In the genomic region with DNA sequence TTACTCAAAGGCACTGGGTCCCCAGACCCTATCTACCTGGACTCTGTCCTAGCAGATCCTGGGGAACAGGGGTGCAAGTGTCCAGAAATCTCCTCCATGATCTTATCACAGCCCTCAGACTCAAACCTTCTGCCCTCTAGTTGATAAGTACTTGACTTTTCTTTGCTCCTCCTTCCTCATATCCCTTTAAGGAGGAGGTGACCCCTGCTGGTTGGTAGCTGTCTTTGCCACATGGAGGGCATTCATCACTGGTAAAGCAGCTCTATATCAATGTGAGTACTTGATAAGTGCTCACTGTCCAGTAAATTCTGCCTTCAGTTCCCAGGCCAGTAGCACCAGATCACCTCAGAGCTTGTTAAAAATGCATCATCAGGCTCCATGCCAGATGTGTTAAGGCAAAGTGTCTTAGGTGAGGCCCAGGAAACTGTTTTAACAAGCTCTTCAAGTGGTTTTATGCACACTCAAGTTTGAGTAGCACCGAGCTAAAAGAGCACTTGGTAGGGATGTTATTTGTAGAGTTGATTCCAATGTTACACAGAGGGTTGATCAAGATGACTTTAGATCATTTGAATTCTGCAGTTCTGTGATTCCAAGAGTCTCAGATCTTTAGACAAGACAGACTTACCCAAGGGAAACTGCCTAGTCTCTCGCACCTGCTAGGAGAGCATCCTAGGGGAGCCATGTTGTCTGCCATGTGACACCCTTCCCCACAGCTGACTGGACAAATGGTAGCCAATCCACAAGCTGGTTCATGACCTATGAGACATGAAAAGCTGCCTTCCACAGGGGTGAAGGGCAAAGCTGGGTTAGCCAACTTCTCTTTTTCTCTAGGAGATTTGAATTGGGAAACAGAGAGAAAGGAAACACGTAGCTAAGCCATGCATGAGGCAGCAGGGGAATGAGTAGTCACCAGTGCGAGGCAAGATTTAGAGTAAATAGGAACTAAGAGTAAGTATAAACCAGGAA, we compare ENCODE assay signal across 9 cellular contexts. TPM values are rescaled to one million over a fixed set of nuclear protein-coding genes. Genes with fewer than 3 reads are reported as not detected.
DNase-seq lines count a peak whose midpoint lies in the region; ATAC-seq, FAIRE-seq and TF ChIP-seq lines count a peak whose summit lies in the region.
"Had no signal": no experiment of that assay in that cellular context is flagged by ENCODE, and none has a peak within 500 bp of the region (broad histone marks: within the 10 kb centered on the region; RNA-seq: fewer than 3 reads in every experiment).

No MANE protein-coding gene starts in this region.

- CTCF ChIA-PET in endothelial cell of umbilical vein (lab: Charles Lee) = interaction anchor here (0.7 to 4.5 kb wide), 31 partner anchors 9 to 1836 kb away, joined by 3 to 89 read pairs (median 5); a partner anchor contains a TSS

- DNase-seq in DMS53 (lab: John Stamatoyannopoulos, UW) = peak; percentile 92
- peak; percentile 49 for DNase-seq in HCEC 1CT
- peak; percentile 22 for DNase-seq in NCI-H2196 treated with DMSO at 0.1 percent for 48 hours (lab: John Stamatoyannopoulos, UW; ENCODE audit: unreplicated experiment)
- DNase-seq in endothelial cell of umbilical vein (ENCODE audit: low read depth, low spot score) = peak; percentile 73
- DNase-seq in myocyte (ENCODE audit: low read depth) = peak; percentile 69

- dilution Hi-C loops in endothelial cell of umbilical vein (cut with MboI; ENCODE audit: extremely low pct_ligation_motif_present, low sequenced_read_pairs) = no loop called here

- no peaks in the 10 kb centered on the region for H3K79me2 ChIP-seq in endothelial cell of umbilical vein (ENCODE audit: control insufficient read depth, insufficient read depth, low read length)

- H3K4me2 ChIP-seq in endothelial cell of umbilical vein (ENCODE audit: insufficient read depth, low read length) = no peak overlapping the region

- ATAC-seq in HG03039 (IDR thresholded peaks at IDR 0.05; ENCODE audit: unreplicated experiment) (no peak), GM19035 (IDR thresholded peaks at IDR 0.05; ENCODE audit: unreplicated experiment) (no peak)

- POLR2A ChIA-PET in endothelial cell of umbilical vein (lab: Charles Lee) = no interaction called here

- no peak for TF ChIP-seq POLR2A in endothelial cell of umbilical vein (IDR thresholded peaks at IDR 0.05; ENCODE audit: low read depth, low read length)

- H4K20me1 ChIP-seq in endothelial cell of umbilical vein (replicated peaks; ENCODE audit: control insufficient read depth, extremely low read depth, insufficient read depth, low read length) = no peaks in the 10 kb centered on the region

- intact Hi-C loops in endothelial cell of umbilical vein (cut with micrococcal nuclease) = loop anchor here (1.0 kb wide), 2 partner anchors 84 to 90 kb away; no protein-coding TSS in a partner anchor

- no peak overlapping the region for H3K9ac ChIP-seq in endothelial cell of umbilical vein (replicated peaks; ENCODE audit: extremely low read depth, insufficient read depth, low read length)

- H3K4me1 ChIP-seq in endothelial cell of umbilical vein (ENCODE audit: control insufficient read depth, extremely low read depth, insufficient read depth, low read length) = no peaks in the 10 kb centered on the region
- H3K4me1 ChIP-seq: suprapubic skin had no signal

- H3K27ac ChIP-seq in VCaP (no peak overlapping the region), endothelial cell of umbilical vein (ENCODE audit: insufficient read depth, low read depth, low read length) (no peak overlapping the region)
- H3K27ac ChIP-seq: suprapubic skin had no signal

- H2AFZ ChIP-seq in endothelial cell of umbilical vein (ENCODE audit: low read depth, low read length) = no peak overlapping the region

- H3K9me1 ChIP-seq in endothelial cell of umbilical vein (replicated peaks; ENCODE audit: control insufficient read depth, extremely low read depth, insufficient read depth, low read length) = no peaks in the 10 kb centered on the region

- FAIRE-seq in endothelial cell of umbilical vein (lab: Jason Lieb, UNC) = peak; percentile 77

- no peaks in the 10 kb centered on the region for H3K36me3 ChIP-seq in endothelial cell of umbilical vein (ENCODE audit: control insufficient read depth in 2 of 2, extremely low read depth in 1 of 2, insufficient read depth in 2 of 2, low read length in 2 of 2)
- H3K36me3 ChIP-seq: suprapubic skin had no signal

- H3K4me3 ChIP-seq in endothelial cell of umbilical vein (replicated peaks in 1 of 3; ENCODE audit: insufficient read depth in 1 of 3, low read depth in 1 of 3, low read length in 3 of 3) = no peak overlapping the region
- H3K4me3 ChIP-seq: suprapubic skin had no signal

- H3K27me3 ChIP-seq in endothelial cell of umbilical vein (ENCODE audit: control insufficient read depth in 2 of 2, insufficient read depth in 2 of 2, low read length in 2 of 2) = peaks cover under 1 to 2% of the 10 kb centered on the region in 2 experiments
- H3K27me3 ChIP-seq: suprapubic skin had no signal

- BruUV-seq in endothelial cell of umbilical vein (replicated peaks; lab: Mats Ljungman, UMichigan) = no TSS peak

- no peaks in the 10 kb centered on the region for H3K9me3 ChIP-seq in endothelial cell of umbilical vein (replicated peaks; ENCODE audit: control insufficient read depth, insufficient read depth, low read length)
- H3K9me3 ChIP-seq: suprapubic skin had no signal

- peak; percentile 81 for TF ChIP-seq CTCF in VCaP (conservative IDR thresholded peaks at IDR 0.05)
- peak; percentile 67 to 69 for TF ChIP-seq CTCF in endothelial cell of umbilical vein (IDR thresholded peaks at IDR 0.05; ENCODE audit: extremely low read depth in 1 of 2, insufficient read depth in 1 of 2, low read depth in 1 of 2, low read length in 2 of 2)

TF ChIP-seq in endothelial cell of umbilical vein, 7 proteins besides CTCF, POLR2A, EP300 and RAD21:
- TF ChIP-seq, protein P1, sequence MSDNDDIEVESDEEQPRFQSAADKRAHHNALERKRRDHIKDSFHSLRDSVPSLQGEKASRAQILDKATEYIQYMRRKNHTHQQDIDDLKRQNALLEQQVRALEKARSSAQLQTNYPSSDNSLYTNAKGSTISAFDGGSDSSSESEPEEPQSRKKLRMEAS (IDR thresholded peaks at IDR 0.05; ENCODE audit: insufficient read depth, insufficient read length) = no peak
- TF ChIP-seq MYC (IDR thresholded peaks at IDR 0.05; ENCODE audit: low read depth, low read length) = no peak
- TF ChIP-seq JUN (IDR thresholded peaks at IDR 0.05; ENCODE audit: borderline replicate concordance, insufficient read depth, insufficient read length, low read depth) = no peak
- TF ChIP-seq FOS (IDR thresholded peaks at IDR 0.05; ENCODE audit: borderline replicate concordance, insufficient read depth, low read length) = no peak
- no peak for TF ChIP-seq GATA2 (IDR thresholded peaks at IDR 0.05; ENCODE audit: insufficient read depth, insufficient read length, low read depth, low read length)
- no peak for TF ChIP-seq EZH2 (IDR thresholded peaks at IDR 0.05; ENCODE audit: borderline replicate concordance, low read depth, low read length, severe bottlenecking)
- TF ChIP-seq POLR2AphosphoS5 (IDR thresholded peaks at IDR 0.05; ENCODE audit: insufficient read depth, low read depth, low read length) = no peak

RNA-seq across cellular contexts. Expression of a gene that starts 18.6 kb away (rescaled TPM):
- total RNA-seq in endothelial cell of umbilical vein = not detected in 2 replicates
- not detected in 2 replicates for polyA plus RNA-seq in endothelial cell of umbilical vein
- not detected in 2 replicates for polyA plus RNA-seq in endothelial cell of umbilical vein (2011; cell fraction: cytosol; rRNA removed)
- not detected in 2 replicates for polyA plus RNA-seq in endothelial cell of umbilical vein (2011; cell fraction: nucleus; rRNA removed)
- polyA plus RNA-seq in endothelial cell of umbilical vein (2012) = not detected in 2 replicates
- polyA minus RNA-seq in endothelial cell of umbilical vein = not detected in 2 replicates
- not detected for polyA minus RNA-seq in endothelial cell of umbilical vein (2011; cell fraction: cytosol; rRNA and poly(A)+ RNA removed)
- polyA minus RNA-seq in endothelial cell of umbilical vein (2011; cell fraction: nucleus; rRNA and poly(A)+ RNA removed) = not detected in 2 replicates
- total RNA-seq in myocyte = not detected in 2 replicates
- not detected for polyA plus RNA-seq in myocyte (2012)
- total RNA-seq: suprapubic skin had no signal

RNA-seq across cellular contexts. Expression of a gene that starts 19.4 kb away (rescaled TPM):
- total RNA-seq in endothelial cell of umbilical vein = not detected in 2 replicates
- not detected in 2 replicates for polyA plus RNA-seq in endothelial cell of umbilical vein
- not detected in 2 replicates for polyA plus RNA-seq in endothelial cell of umbilical vein (2011; cell fraction: cytosol; rRNA removed)
- polyA plus RNA-seq in endothelial cell of umbilical vein (2011; cell fraction: nucleus; rRNA removed) = not detected in 2 replicates
- polyA plus RNA-seq in endothelial cell of umbilical vein (2012) = not detected in 2 replicates
- not detected in 2 replicates for polyA minus RNA-seq in endothelial cell of umbilical vein
- not detected for polyA minus RNA-seq in endothelial cell of umbilical vein (2011; cell fraction: cytosol; rRNA and poly(A)+ RNA removed)
- not detected in 2 replicates for polyA minus RNA-seq in endothelial cell of umbilical vein (2011; cell fraction: nucleus; rRNA and poly(A)+ RNA removed)
- 0.16 TPM in 1 of 2 replicates, not detected in the other for total RNA-seq in myocyte
- polyA plus RNA-seq in myocyte (2012) = 0.13 TPM

RNA-seq across cellular contexts. Expression of a gene that starts 28.2 kb away (rescaled TPM):
- total RNA-seq in endothelial cell of umbilical vein (not detected in 2 replicates), myocyte (not detected in 2 replicates)
- not detected in 2 replicates for polyA plus RNA-seq in endothelial cell of umbilical vein
- not detected in 2 replicates for polyA plus RNA-seq in endothelial cell of umbilical vein (2011; cell fraction: cytosol; rRNA removed)
- not detected in 2 replicates for polyA plus RNA-seq in endothelial cell of umbilical vein (2011; cell fraction: nucleus; rRNA removed)
- not detected in 2 replicates for polyA plus RNA-seq in endothelial cell of umbilical vein (2012)
- polyA minus RNA-seq in endothelial cell of umbilical vein = 0.93 TPM in 1 of 2 replicates, not detected in the other
- polyA minus RNA-seq in endothelial cell of umbilical vein (2011; cell fraction: cytosol; rRNA and poly(A)+ RNA removed) = not detected
- polyA minus RNA-seq in endothelial cell of umbilical vein (2011; cell fraction: nucleus; rRNA and poly(A)+ RNA removed) = not detected in 2 replicates
- not detected for polyA plus RNA-seq in myocyte (2012)
- total RNA-seq: suprapubic skin had no signal

RNA-seq across cellular contexts. Expression of a gene that starts 45.8 kb away (rescaled TPM):
- total RNA-seq in endothelial cell of umbilical vein (not detected in 2 replicates), myocyte (not detected in 2 replicates)
- polyA plus RNA-seq in endothelial cell of umbilical vein = not detected in 2 replicates
- not detected in 2 replicates for polyA plus RNA-seq in endothelial cell of umbilical vein (2011; cell fraction: cytosol; rRNA removed)
- polyA plus RNA-seq in endothelial cell of umbilical vein (2011; cell fraction: nucleus; rRNA removed) = not detected in 2 replicates
- polyA plus RNA-seq in endothelial cell of umbilical vein (2012) = not detected in 2 replicates
- polyA minus RNA-seq in endothelial cell of umbilical vein = not detected in 2 replicates
- polyA minus RNA-seq in endothelial cell of umbilical vein (2011; cell fraction: cytosol; rRNA and poly(A)+ RNA removed) = not detected
- polyA minus RNA-seq in endothelial cell of umbilical vein (2011; cell fraction: nucleus; rRNA and poly(A)+ RNA removed) = not detected in 2 replicates
- not detected for polyA plus RNA-seq in myocyte (2012)
- total RNA-seq: suprapubic skin had no signal

Comparison
In these comparisons a context has a peak if more than half of its experiments do, and no peak if none do; other contexts are left out.
1. DNase-seq: peak in every context shown above with its lines; median percentile 92 in DMS53; 73 in endothelial cell of umbilical vein; 69 in myocyte; 49 in HCEC 1CT; 22 in NCI-H2196 treated with DMSO at 0.1 percent for 48 hours.